ENCODE assay signal across 9 cellular contexts in the genomic region with DNA sequence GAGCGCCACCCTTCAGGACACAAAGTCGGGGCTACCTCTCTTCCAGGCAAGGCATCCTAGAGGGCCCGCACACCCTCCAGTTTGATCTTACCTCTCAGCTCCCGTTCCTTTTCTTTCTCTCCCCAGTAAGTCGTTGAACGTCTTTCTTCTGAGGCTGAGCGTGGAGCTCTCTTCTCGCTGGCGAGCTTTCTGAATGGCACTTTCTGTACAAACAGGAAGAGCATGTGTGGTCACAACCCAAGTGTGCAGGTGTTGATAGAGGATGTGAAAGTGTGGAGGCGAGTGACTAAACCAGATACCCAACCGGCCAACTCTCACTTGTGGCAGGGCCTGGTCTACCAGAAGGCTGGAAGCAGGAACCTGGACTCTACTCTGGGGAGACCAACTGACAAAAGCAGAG. TPM values are rescaled to one million over a fixed set of nuclear protein-coding genes. Genes with fewer than 3 reads are reported as not detected.
A peak's percentile ranks its signal among the peaks of the same experiment; 100 is the strongest.
DNase-seq lines count a peak whose midpoint lies in the region; ATAC-seq and TF ChIP-seq lines count a peak whose summit lies in the region.
"Had no signal": no experiment of that assay in that cellular context is flagged by ENCODE, and none has a peak within 500 bp of the region (broad histone marks: within the 10 kb centered on the region; RNA-seq: fewer than 3 reads in every experiment).

TSS of gene AFF3 (minus strand) at position 198 of the 400 bp plus-strand sequence. CDS start 38,136 bp downstream, outside the sequence.

- no peak within 1 kb of the TSS for H3K27ac ChIP-seq in WERI-Rb-1

- H3K36me3 Mint-ChIP-seq in activated CD8-positive, alpha-beta memory T cell treated with anti-CD3 and anti-CD28 coated beads, Interleukin-2, amount 10 ng/mL, durations not matched to agents 7 days and 5 days: no peaks in the 10 kb centered on the region
- no peaks in the 10 kb centered on the region for H3K36me3 Mint-ChIP-seq in natural killer cell

- H3K27me3 Mint-ChIP-seq in activated CD8-positive, alpha-beta memory T cell treated with anti-CD3 and anti-CD28 coated beads, Interleukin-2, amount 10 ng/mL, durations not matched to agents 7 days and 5 days: peaks cover 39% of the 10 kb centered on the region
- H3K27me3 Mint-ChIP-seq in natural killer cell (ENCODE audit: low read depth in 2 of 2): peaks cover 31 to 66% of the 10 kb centered on the region in 2 donors

- H3K4me1 Mint-ChIP-seq in activated CD8-positive, alpha-beta memory T cell treated with anti-CD3 and anti-CD28 coated beads, Interleukin-2, amount 10 ng/mL, durations not matched to agents 7 days and 5 days: peaks cover 17% of the 10 kb centered on the region
- peaks cover 19 to 45% of the 10 kb centered on the region in 2 donors for H3K4me1 Mint-ChIP-seq in natural killer cell

- peak in 1 of 2 donors; percentile 34 for ATAC-seq in left cardiac atrium
- ATAC-seq in HG03442 (IDR thresholded peaks at IDR 0.05; ENCODE audit: unreplicated experiment): peak; percentile 99
- ATAC-seq in activated CD8-positive, alpha-beta memory T cell treated with anti-CD3 and anti-CD28 coated beads, Interleukin-2, amount 10 ng/mL, durations not matched to agents 7 days and 5 days: peak; percentile 73
- peak; percentile 59 to 90 (median 63) for ATAC-seq in natural killer cell

- CTCF ChIA-PET in activated CD8-positive, alpha-beta memory T cell treated with anti-CD3 and anti-CD28 coated beads, Interleukin-2, amount 10 ng/mL, durations not matched to agents 7 days and 5 days (lab: Charles Lee): no interaction called here

- no peaks in the 10 kb centered on the region for H3K9me3 ChIP-seq in WERI-Rb-1 (ENCODE audit: severe bottlenecking)

- TF ChIP-seq CTCF in natural killer cell (IDR thresholded peaks at IDR 0.05) (no peak), WERI-Rb-1 (IDR thresholded peaks at IDR 0.05; ENCODE audit: low read depth, low read length) (no peak)

- DNase-seq in left cardiac atrium (no peak), cardiac septum (ENCODE audit: low spot score) (no peak), natural killer cell (peak; percentile 26), WERI-Rb-1 (no peak), kidney tubule cell (ENCODE audit: low spot score) (no peak), DMS114 treated with DMSO at 0.1 percent for 48 hours (lab: John Stamatoyannopoulos, UW; ENCODE audit: unreplicated experiment) (no peak)
- peak; percentile 63 for DNase-seq in activated CD8-positive, alpha-beta memory T cell treated with anti-CD3 and anti-CD28 coated beads, Interleukin-2, amount 10 ng/mL, durations not matched to agents 7 days and 5 days

- H3K27ac Mint-ChIP-seq in activated CD8-positive, alpha-beta memory T cell treated with anti-CD3 and anti-CD28 coated beads, Interleukin-2, amount 10 ng/mL, durations not matched to agents 7 days and 5 days: no peak within 1 kb of the TSS
- H3K27ac Mint-ChIP-seq in natural killer cell: peak within 1 kb of the TSS in 1 of 2 donors; percentile 57

- intact Hi-C loops in left cardiac atrium (cut with DNase I) (no loop called here), cardiac septum (cut with DNase I) (no loop called here), natural killer cell (cut with micrococcal nuclease) (no loop called here)

- no peak within 1 kb of the TSS for H3K4me3 ChIP-seq in WERI-Rb-1 (ENCODE audit: low read depth, low read length)
- H3K4me3 ChIP-seq: lung had no signal

- H3K27me3 ChIP-seq in WERI-Rb-1 (ENCODE audit: insufficient read depth, low read depth, severe bottlenecking): no peaks in the 10 kb centered on the region

- no peaks in the 10 kb centered on the region for H3K36me3 ChIP-seq in WERI-Rb-1

- H3K9me3 Mint-ChIP-seq in activated CD8-positive, alpha-beta memory T cell treated with anti-CD3 and anti-CD28 coated beads, Interleukin-2, amount 10 ng/mL, durations not matched to agents 7 days and 5 days (ENCODE audit: low read depth): no peaks in the 10 kb centered on the region
- peaks cover 0 to 3% of the 10 kb centered on the region in 2 donors for H3K9me3 Mint-ChIP-seq in natural killer cell

- H3K4me3 Mint-ChIP-seq in activated CD8-positive, alpha-beta memory T cell treated with anti-CD3 and anti-CD28 coated beads, Interleukin-2, amount 10 ng/mL, durations not matched to agents 7 days and 5 days: peak within 1 kb of the TSS; percentile 26
- H3K4me3 Mint-ChIP-seq in natural killer cell: peak within 1 kb of the TSS; percentile 66

RNA-seq across cellular contexts. Expression of gene AFF3, which starts in this region (rescaled TPM):
- total RNA-seq in left cardiac atrium: 10 to 100 TPM; 20.8 to 22.8 TPM
- total RNA-seq in cardiac septum: 6.7 TPM
- under 1 TPM; 0.09 to 0.55 TPM for total RNA-seq in activated CD8-positive, alpha-beta memory T cell treated with anti-CD3 and anti-CD28 coated beads, Interleukin-2, amount 10 ng/mL, durations not matched to agents 7 days and 5 days
- 1 to 10 TPM; 4.6 to 9.6 (median 5.6) TPM for total RNA-seq in natural killer cell

Comparison
In these comparisons a context has a peak if more than half of its experiments do, and no peak if none do; other contexts are left out.
1. Peak in DNase-seq and ATAC-seq in activated CD8-positive, alpha-beta memory T cell treated with anti-CD3 and anti-CD28 coated beads, Interleukin-2, amount 10 ng/mL, durations not matched to agents 7 days and 5 days; RNA of the gene not detected or under 1 TPM.